ENCODE assay signal across 13 cellular contexts in genomic region chr15:71136159-71137137, GRCh38. TPM values are rescaled to one million over a fixed set of nuclear protein-coding genes. Genes with fewer than 3 reads are reported as not detected.
DNase-seq lines count a peak whose midpoint lies in the region; ATAC-seq, FAIRE-seq and TF ChIP-seq lines count a peak whose summit lies in the region.
"Had no signal": no experiment of that assay in that cellular context is flagged by ENCODE, and none has a peak within 500 bp of the region (broad histone marks: within the 10 kb centered on the region; RNA-seq: fewer than 3 reads in every experiment).

No MANE protein-coding gene starts in this region.

- peaks cover 84% of the 10 kb centered on the region for H3K79me2 ChIP-seq in mammary epithelial cell (ENCODE audit: insufficient read depth, low read length)
- peaks cover 69% of the 10 kb centered on the region for H3K79me2 ChIP-seq in keratinocyte (ENCODE audit: control insufficient read depth, insufficient read depth, low read length)

- ATAC-seq in GM21526 (IDR thresholded peaks at IDR 0.05; ENCODE audit: low FRiP score, unreplicated experiment) (no peak), HG02678 (IDR thresholded peaks at IDR 0.05; ENCODE audit: unreplicated experiment) (no peak)
- ATAC-seq: activated T-helper 17 cell treated with anti-CD3 and anti-CD28 coated beads, Interleukin-2, amount 50 U/mL, for 72 hours had no signal

- TF ChIP-seq CTCF in mammary epithelial cell (conservative IDR thresholded peaks at IDR 0.05 in 1 of 2, IDR thresholded peaks at IDR 0.05 in 1 of 2; ENCODE audit: extremely low read depth in 1 of 2, insufficient read depth in 1 of 2, low read depth in 1 of 2, low read length in 2 of 2) (no peak), keratinocyte (optimal IDR thresholded peaks at IDR 0.05 in 1 of 3, IDR thresholded peaks at IDR 0.05 in 1 of 3, conservative IDR thresholded peaks at IDR 0.05 in 1 of 3; ENCODE audit: extremely low read depth in 1 of 3, insufficient read depth in 2 of 3, low read length in 3 of 3) (peak; percentile 19 to 48 (median 26))

- H3K27me3 ChIP-seq in mammary epithelial cell (ENCODE audit: insufficient read depth, low read length), result no peaks in the 10 kb centered on the region
- no peaks in the 10 kb centered on the region for H3K27me3 ChIP-seq in keratinocyte (ENCODE audit: control insufficient read depth, extremely low read depth, insufficient read depth, low read length)

- H3K27ac ChIP-seq in mammary epithelial cell (ENCODE audit: insufficient read depth, low read depth, low read length) (peak overlapping the region; percentile 87), keratinocyte (ENCODE audit: control insufficient read depth, insufficient read depth, low read length) (peak overlapping the region; percentile 78)

- no TSS peak for BruUV-seq in mammary epithelial cell (replicated peaks; lab: Mats Ljungman, UMichigan)

- CTCF ChIA-PET in mammary epithelial cell (lab: Charles Lee; ENCODE audit: low non-redundant PET), result interaction anchor here (0.5 kb wide), 1 partner anchor 1092 kb away, joined by 3 read pairs; no protein-coding TSS in a partner anchor

- H3K36me3 ChIP-seq in mammary epithelial cell (ENCODE audit: insufficient read depth, low read length) (no peaks in the 10 kb centered on the region), keratinocyte (ENCODE audit: control insufficient read depth in 2 of 2, extremely low read depth in 1 of 2, insufficient read depth in 2 of 2, low read length in 2 of 2) (peaks cover 6% of the 10 kb centered on the region in 2 experiments)

- in situ Hi-C loops in mammary epithelial cell (cut with MboI; ENCODE audit: low sequenced_read_pairs in 2 of 2), result no loop called here

- peak overlapping the region; percentile 48 for H2AFZ ChIP-seq in mammary epithelial cell (ENCODE audit: low read depth, low read length)
- H2AFZ ChIP-seq in keratinocyte (ENCODE audit: control insufficient read depth, low read length), result peak overlapping the region; percentile 21

- DNase-seq in AG08396 (ENCODE audit: low spot score) (peak; percentile 70), LoVo (ENCODE audit: low spot score) (peak; percentile 20), mammary epithelial cell (peak; percentile 85), keratinocyte (ENCODE audit: low read depth, low spot score) (peak; percentile 58), nucleus accumbens (lab: John Stamatoyannopoulos, UW) (no peak)
- no peak for DNase-seq in stimulated activated CD4-positive, alpha-beta T cell treated with anti-CD3 and anti-CD28 coated beads, Interleukin-4, amount 100 ng/mL, for 24 hours
- DNase-seq: CD8-positive, alpha-beta memory T cell; NCI-H1436; stimulated activated CD8-positive, alpha-beta memory T cell treated with anti-CD3 and anti-CD28 coated beads, Interleukin-4, amount 100 ng/mL, for 48 hours; T-helper 1 cell had no signal

- 76% methylated on average over 10 of the region's 16 CpGs for WGBS in mammary epithelial cell (ENCODE audit: low coverage, missing lambda C conversion rate)

- no peaks in the 10 kb centered on the region for H4K20me1 ChIP-seq in mammary epithelial cell (ENCODE audit: insufficient read depth, low read length)
- no peaks in the 10 kb centered on the region for H4K20me1 ChIP-seq in keratinocyte (ENCODE audit: control insufficient read depth, extremely low read depth, insufficient read depth, low read length)

- peaks cover 53% of the 10 kb centered on the region for H3K4me1 ChIP-seq in mammary epithelial cell (ENCODE audit: insufficient read depth, low read length)
- H3K4me1 ChIP-seq in keratinocyte (ENCODE audit: control insufficient read depth, extremely low read depth, insufficient read depth, low read length), result peaks cover 47% of the 10 kb centered on the region

- H3K4me3 ChIP-seq in mammary epithelial cell (replicated peaks in 1 of 3; ENCODE audit: insufficient read depth in 1 of 3, low read depth in 2 of 3, low read length in 3 of 3), result no peak overlapping the region
- peak overlapping the region in 1 of 3 experiments; percentile 29 for H3K4me3 ChIP-seq in keratinocyte (ENCODE audit: control insufficient read depth in 2 of 3, extremely low read depth in 1 of 3, insufficient read depth in 2 of 3, low read depth in 1 of 3, low read length in 3 of 3)

- peak overlapping the region; percentile 50 for H3K4me2 ChIP-seq in mammary epithelial cell (ENCODE audit: insufficient read depth, low read depth, low read length)
- H3K4me2 ChIP-seq in keratinocyte (ENCODE audit: control insufficient read depth, extremely low read depth, insufficient read depth, low read depth, low read length), result peak overlapping the region; percentile 22

- dilution Hi-C loops in mammary epithelial cell (cut with HindIII; ENCODE audit: low sequenced_read_pairs) (loop anchor here (25.0 kb wide), 1 partner anchor 301 kb away; no protein-coding TSS in a partner anchor), keratinocyte (cut with MboI; ENCODE audit: extremely low pct_ligation_motif_present, low sequenced_read_pairs) (no loop called here)

- H3K9me3 ChIP-seq in mammary epithelial cell (replicated peaks; ENCODE audit: insufficient read depth, low read length) (no peaks in the 10 kb centered on the region), keratinocyte (ENCODE audit: control insufficient read depth, low read depth, low read length) (no peaks in the 10 kb centered on the region)

- no peaks in the 10 kb centered on the region for H3K9me1 ChIP-seq in keratinocyte (ENCODE audit: control insufficient read depth, extremely low read depth, insufficient read depth, low read length)

- peak; percentile 83 for FAIRE-seq in keratinocyte (lab: Jason Lieb, UNC)

- H3K9ac ChIP-seq in mammary epithelial cell (ENCODE audit: insufficient read depth, low read length) (peak overlapping the region; percentile 23), keratinocyte (ENCODE audit: control insufficient read depth, extremely low read depth, insufficient read depth, low read length) (peak overlapping the region; percentile 53)

- intact Hi-C loops in mammary epithelial cell (cut with micrococcal nuclease), result no loop called here

RNA-seq across cellular contexts. Expression of gene THSD4, which starts 21.2 kb away (rescaled TPM):
- 100 to 1,000 TPM in 1 of 2 donors, 10 to 100 TPM in 1; 87.7 to 111 TPM for total RNA-seq in mammary epithelial cell
- polyA plus RNA-seq in mammary epithelial cell (33.7 TPM), keratinocyte (24.5 to 37.0 TPM (median 25.3 TPM) in 3 replicates)
- polyA minus RNA-seq in mammary epithelial cell (53.9 TPM), keratinocyte (60.2 to 89.9 TPM (median 67.0 TPM) in 3 replicates)
- 17.6 TPM for polyA plus RNA-seq in keratinocyte (2011; ENCODE audit: low read depth)
- polyA plus RNA-seq in keratinocyte (2011; cell fraction: cytosol; rRNA removed), result 15.4 and 18.0 TPM in 2 replicates
- polyA plus RNA-seq in keratinocyte (2011; cell fraction: nucleus; rRNA removed), result 110 and 134 TPM in 2 replicates
- 20.1 and 59.2 TPM in 2 replicates for polyA plus RNA-seq in keratinocyte (2012; ENCODE audit: low replicate concordance)
- 49.9 TPM for polyA minus RNA-seq in keratinocyte (2011; cell fraction: cytosol; rRNA and poly(A)+ RNA removed)
- polyA minus RNA-seq in keratinocyte (2011; cell fraction: nucleus; rRNA and poly(A)+ RNA removed), result 173 and 249 TPM in 2 replicates
- total RNA-seq: CD8-positive, alpha-beta memory T cell had no signal
- polyA plus RNA-seq: CD8-positive, alpha-beta memory T cell had no signal

Comparison
In these comparisons a context has a peak if more than half of its experiments do, and no peak if none do; other contexts are left out.
1. DNase-seq: peak in AG08396 (single experiment), LoVo (single experiment), mammary epithelial cell (single experiment) and keratinocyte (single experiment); none in nucleus accumbens (0 of 56) and stimulated activated CD4-positive, alpha-beta T cell treated with anti-CD3 and anti-CD28 coated beads, Interleukin-4, amount 100 ng/mL, for 24 hours (single experiment).
2. CTCF ChIP-seq: peak in keratinocyte (3 of 3); none in mammary epithelial cell (0 of 2).